In genomic region chr12:102052192-102053061, GRCh38 we compare ENCODE assay signal across 22 cellular contexts. TPM values are rescaled to one million over a fixed set of nuclear protein-coding genes. Genes with fewer than 3 reads are reported as not detected.
DNase-seq lines count a peak whose midpoint lies in the region; ATAC-seq and TF ChIP-seq lines count a peak whose summit lies in the region.
"Had no signal": no experiment of that assay in that cellular context is flagged by ENCODE, and none has a peak within 500 bp of the region (broad histone marks: within the 10 kb centered on the region; RNA-seq: fewer than 3 reads in every experiment).

No MANE protein-coding gene starts in this region.

- H3K4me3 Mint-ChIP-seq in stimulated activated effector memory CD8-positive, alpha-beta T cell treated with anti-CD3 and anti-CD28 coated beads, Interleukin-12 subunit alpha, Interleukin-12 subunit beta, amount 100 ng/mL, for 72 hours, result no peak overlapping the region
- H3K4me3 Mint-ChIP-seq: brain; CD4-positive, alpha-beta T cell; naive thymus-derived CD8-positive, alpha-beta T cell had no signal

- DNase-seq in DND-41 (no peak), iPS-NIHi7 (ENCODE audit: extremely low spot score) (peak; percentile 14), coronary artery (ENCODE audit: low spot score) (no peak), BE2C (no peak), nucleus accumbens (lab: John Stamatoyannopoulos, UW) (no peak)
- no peak for DNase-seq in stimulated activated effector memory CD8-positive, alpha-beta T cell treated with anti-CD3 and anti-CD28 coated beads, Interleukin-12 subunit alpha, Interleukin-12 subunit beta, amount 100 ng/mL, for 72 hours (ENCODE audit: low spot score in 2 of 2)
- DNase-seq: activated CD4-positive, alpha-beta T cell treated with anti-CD3 and anti-CD28 coated beads for 4 hours; CD4-positive, alpha-beta T cell; effector CD4-positive, alpha-beta T cell; GOT3; mesendoderm; naive thymus-derived CD8-positive, alpha-beta T cell; NCI-H2081 treated with DMSO at 0.1 percent for 48 hours; NCI-H446 treated with DMSO at 0.1 percent for 48 hours; right lobe of liver; stimulated activated CD4-positive, alpha-beta T cell treated with anti-CD3 and anti-CD28 coated beads, Interleukin-15, amount 100 ng/mL, for 24 hours; T-helper 1 cell had no signal

- H3K27ac Mint-ChIP-seq in stimulated activated effector memory CD8-positive, alpha-beta T cell treated with anti-CD3 and anti-CD28 coated beads, Interleukin-12 subunit alpha, Interleukin-12 subunit beta, amount 100 ng/mL, for 72 hours, result peak overlapping the region; percentile 43
- H3K27ac Mint-ChIP-seq: activated T-helper 2 cell treated with anti-CD3 and anti-CD28 coated beads, Interferon-gamma antibody, Interleukin-2, Interleukin-4, amounts not matched to agents 10 μg/mL and 5 μg/mL and 100 μg/mL, durations not matched to agents 14 hours and 24 hours and 36 hours; CD4-positive, alpha-beta T cell had no signal

- H3K27me3 ChIP-seq in DND-41 (ENCODE audit: insufficient read depth, low read length, poor library complexity), result no peaks in the 10 kb centered on the region
- no peaks in the 10 kb centered on the region for H3K27me3 ChIP-seq in BE2C
- H3K27me3 ChIP-seq: right lobe of liver had no signal

- no peaks in the 10 kb centered on the region for H3K79me2 ChIP-seq in DND-41 (ENCODE audit: insufficient read depth, low read length)

- 0 out of 2 replicates have a peak, but pooled peaks cover 3% of the 10 kb centered on the region for H4K20me1 ChIP-seq in DND-41 (ENCODE audit: insufficient read depth, low read length)

- H3K27ac ChIP-seq in DND-41 (ENCODE audit: low read length), result no peak overlapping the region
- no peak overlapping the region for H3K27ac ChIP-seq in coronary artery
- H3K27ac ChIP-seq: right lobe of liver had no signal

- TF ChIP-seq CTCF in DND-41 (IDR thresholded peaks at IDR 0.05; ENCODE audit: borderline replicate concordance, extremely low read depth, low read length, poor library complexity, severe bottlenecking) (no peak), coronary artery (IDR thresholded peaks at IDR 0.05) (no peak), BE2C (IDR thresholded peaks at IDR 0.05; ENCODE audit: low read depth, low read length) (no peak)

- ATAC-seq in DND-41 (ENCODE audit: insufficient read depth, low read depth), result 0 out of 3 replicates have a peak, but pooled peaks have one; percentile 29
- peak; percentile 10 for ATAC-seq in HG02884 (IDR thresholded peaks at IDR 0.05; ENCODE audit: unreplicated experiment)
- ATAC-seq in stimulated activated effector memory CD8-positive, alpha-beta T cell treated with anti-CD3 and anti-CD28 coated beads, Interleukin-12 subunit alpha, Interleukin-12 subunit beta, amount 100 ng/mL, for 72 hours, result peak; percentile 39
- no peak for ATAC-seq in GM21526 (IDR thresholded peaks at IDR 0.05; ENCODE audit: low FRiP score, unreplicated experiment)
- ATAC-seq: naive thymus-derived CD8-positive, alpha-beta T cell; Panc1 had no signal

- peaks cover 32% of the 10 kb centered on the region for H3K36me3 ChIP-seq in DND-41 (ENCODE audit: insufficient read depth, low read length)
- H3K36me3 ChIP-seq in BE2C, result no peaks in the 10 kb centered on the region

- H3K4me3 ChIP-seq in DND-41 (ENCODE audit: low read depth in 1 of 2, low read length in 2 of 2) (no peak overlapping the region), coronary artery (no peak overlapping the region), BE2C (ENCODE audit: low read depth, low read length) (no peak overlapping the region)
- H3K4me3 ChIP-seq: right lobe of liver had no signal

- H3K9me3 Mint-ChIP-seq in stimulated activated effector memory CD8-positive, alpha-beta T cell treated with anti-CD3 and anti-CD28 coated beads, Interleukin-12 subunit alpha, Interleukin-12 subunit beta, amount 100 ng/mL, for 72 hours, result no peaks in the 10 kb centered on the region
- H3K9me3 Mint-ChIP-seq: activated T-helper 2 cell treated with anti-CD3 and anti-CD28 coated beads, Interferon-gamma antibody, Interleukin-2, Interleukin-4, amounts not matched to agents 10 μg/mL and 5 μg/mL and 100 μg/mL, durations not matched to agents 14 hours and 24 hours and 36 hours; CD4-positive, alpha-beta T cell; naive thymus-derived CD8-positive, alpha-beta T cell had no signal

- no peak overlapping the region for H3K9ac ChIP-seq in DND-41 (ENCODE audit: low read depth, low read length)

- H3K9me3 ChIP-seq in DND-41 (ENCODE audit: insufficient read depth, low read length, severe bottlenecking), result no peaks in the 10 kb centered on the region
- no peaks in the 10 kb centered on the region for H3K9me3 ChIP-seq in BE2C
- H3K9me3 ChIP-seq: right lobe of liver had no signal

- no peak overlapping the region for H2AFZ ChIP-seq in DND-41 (ENCODE audit: low read depth, low read length)

- no peak overlapping the region for H3K4me2 ChIP-seq in DND-41 (ENCODE audit: insufficient read depth, low read length)

- peaks cover 81% of the 10 kb centered on the region for H3K36me3 Mint-ChIP-seq in stimulated activated effector memory CD8-positive, alpha-beta T cell treated with anti-CD3 and anti-CD28 coated beads, Interleukin-12 subunit alpha, Interleukin-12 subunit beta, amount 100 ng/mL, for 72 hours

- H3K4me1 Mint-ChIP-seq in stimulated activated effector memory CD8-positive, alpha-beta T cell treated with anti-CD3 and anti-CD28 coated beads, Interleukin-12 subunit alpha, Interleukin-12 subunit beta, amount 100 ng/mL, for 72 hours, result peaks cover 24% of the 10 kb centered on the region
- H3K4me1 Mint-ChIP-seq: brain had no signal

- H3K4me1 ChIP-seq in DND-41 (ENCODE audit: insufficient read depth, low read length) (no peaks in the 10 kb centered on the region), BE2C (no peaks in the 10 kb centered on the region)
- H3K4me1 ChIP-seq: right lobe of liver had no signal

RNA-seq across cellular contexts. Expression of gene WASHC3, which starts 9.4 kb away (rescaled TPM):
- polyA plus RNA-seq in BE2C (2012; ENCODE audit: insufficient read depth, insufficient read length, low read depth), result 16.6 TPM
